ENCODE assay signal across 8 cellular contexts in the genomic region with DNA sequence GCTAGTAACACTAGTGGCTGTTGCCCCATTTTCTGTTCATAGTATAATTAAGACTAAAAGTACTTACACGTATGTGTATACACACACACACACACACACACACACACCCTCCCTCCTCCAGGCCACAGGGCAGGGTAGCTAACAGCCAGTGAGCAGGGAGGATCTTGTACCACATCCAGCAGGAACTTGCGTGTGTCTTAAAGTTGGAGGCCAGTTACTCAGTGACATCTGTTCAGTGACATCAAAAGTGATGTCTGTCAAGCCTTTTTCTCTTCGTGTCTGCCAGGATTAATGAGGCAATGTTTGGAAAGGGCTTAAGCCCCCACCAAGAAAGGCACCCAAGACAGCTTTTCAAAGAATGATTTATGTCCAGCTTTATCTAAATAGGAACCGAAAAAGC.
A peak's percentile ranks its signal among the peaks of the same experiment; 100 is the strongest.
DNase-seq lines count a peak whose midpoint lies in the region; ATAC-seq, FAIRE-seq and TF ChIP-seq lines count a peak whose summit lies in the region.

No MANE protein-coding gene starts in this region.

- no peak overlapping the region for H2BK5ac ChIP-seq in neuronal stem cell (ENCODE audit: low read length)

- no peak overlapping the region for H3K9ac ChIP-seq in neuronal stem cell (ENCODE audit: low read depth, low read length, poor library complexity)

- H2BK120ac ChIP-seq in neuronal stem cell (ENCODE audit: low read depth, low read length), result no peak overlapping the region

- H4K91ac ChIP-seq in neuronal stem cell (ENCODE audit: low read depth, low read length, poor library complexity), result no peak overlapping the region

- H3K4me3 ChIP-seq in prostate gland (no peak overlapping the region), neuronal stem cell (ENCODE audit: low read length in 2 of 2) (no peak overlapping the region)

- H3K4me1 ChIP-seq in prostate gland (replicated peaks) (no peaks in the 10 kb centered on the region), neuronal stem cell (ENCODE audit: control insufficient read depth in 2 of 2, insufficient read depth in 1 of 2, low read depth in 1 of 2, low read length in 2 of 2) (no peaks in the 10 kb centered on the region)

- H2BK12ac ChIP-seq in neuronal stem cell (ENCODE audit: low read length), result no peak overlapping the region

- DNase-seq in EL (peak; percentile 54), NOMO-1 treated with DMSO at 0.1 percent for 48 hours (lab: John Stamatoyannopoulos, UW; ENCODE audit: unreplicated experiment) (peak; percentile 67), fibroblast of peridontal ligament (ENCODE audit: extremely low read depth) (peak; percentile 85), prostate gland (ENCODE audit: low spot score) (peak; percentile 23), DMS114 treated with DMSO at 0.1 percent for 48 hours (lab: John Stamatoyannopoulos, UW; ENCODE audit: unreplicated experiment) (no peak), neuronal stem cell (ENCODE audit: low spot score) (no peak), GM19239 (ENCODE audit: insufficient read length, low spot score) (no peak)

- H3K79me1 ChIP-seq in neuronal stem cell (ENCODE audit: low read depth, low read length), result no peaks in the 10 kb centered on the region

- H3K36me3 ChIP-seq in prostate gland (no peaks in the 10 kb centered on the region), neuronal stem cell (replicated peaks in 1 of 2; ENCODE audit: control insufficient read depth in 2 of 2, insufficient read depth in 2 of 2, low read length in 2 of 2) (no peaks in the 10 kb centered on the region)

- WGBS in prostate gland, result 19% methylated on average over 4 of the region's 4 CpGs
- WGBS in neuronal stem cell (ENCODE audit: extremely low coverage in 2 of 2, insufficient read length in 2 of 2, insufficient replicate concordance in 1 of 2), 2 donors, result no CpG with 5 or more reads among the region's 4 CpGs

- H3K14ac ChIP-seq in neuronal stem cell (ENCODE audit: low read length), result no peak overlapping the region

- H3K23ac ChIP-seq in neuronal stem cell (ENCODE audit: low read depth, low read length, poor library complexity), result no peak overlapping the region

- no peak for TF ChIP-seq POLR2A in prostate gland (IDR thresholded peaks at IDR 0.05)

- TF ChIP-seq CTCF in prostate gland (IDR thresholded peaks at IDR 0.05), result no peak

- H3K18ac ChIP-seq in neuronal stem cell (ENCODE audit: low read length), result no peak overlapping the region

- ATAC-seq in GM21515 (IDR thresholded peaks at IDR 0.05; ENCODE audit: unreplicated experiment), result no peak

- intact Hi-C loops in prostate gland (cut with DNase I), result loop anchor here (2.0 to 5.0 kb wide), 5 partner anchors 93 to 503 kb away; no protein-coding TSS in a partner anchor

- no peak overlapping the region for H2BK15ac ChIP-seq in neuronal stem cell (ENCODE audit: low read length)

- H3K27ac ChIP-seq in prostate gland (peak overlapping the region; percentile 66 to 90), neuronal stem cell (replicated peaks; ENCODE audit: low read length) (no peak overlapping the region)

- H2AK5ac ChIP-seq in neuronal stem cell (ENCODE audit: low read depth, low read length), result no peak overlapping the region

- H3K27me3 ChIP-seq in prostate gland (replicated peaks; ENCODE audit: insufficient read depth), result no peaks in the 10 kb centered on the region
- H3K27me3 ChIP-seq in neuronal stem cell (ENCODE audit: control insufficient read depth in 3 of 3, insufficient read depth in 3 of 3, low read depth in 1 of 3, low read length in 3 of 3), result peaks cover 0 to 40% (median 20%) of the 10 kb centered on the region in 3 experiments

- H3K4ac ChIP-seq in neuronal stem cell (ENCODE audit: low read length), result no peak overlapping the region

- no peak overlapping the region for H2AFZ ChIP-seq in neuronal stem cell (ENCODE audit: low read length)

- H3K9me3 ChIP-seq in prostate gland (no peaks in the 10 kb centered on the region), neuronal stem cell (replicated peaks in 1 of 2; ENCODE audit: control insufficient read depth in 2 of 2, insufficient read depth in 1 of 2, low read depth in 1 of 2, low read length in 2 of 2) (no peaks in the 10 kb centered on the region)

- no peak overlapping the region for H3K4me2 ChIP-seq in neuronal stem cell (ENCODE audit: insufficient read depth, low read length, poor library complexity, severe bottlenecking)

- H4K8ac ChIP-seq in neuronal stem cell (ENCODE audit: low read depth, low read length), result no peak overlapping the region

- FAIRE-seq in GM19239 (lab: Jason Lieb, UNC), result no peak

Comparison
In these comparisons a context has a peak if more than half of its experiments do, and no peak if none do; other contexts are left out.
1. DNase-seq: peak in EL (single experiment), NOMO-1 treated with DMSO at 0.1 percent for 48 hours (single experiment), fibroblast of peridontal ligament (single experiment) and prostate gland (single experiment); none in DMS114 treated with DMSO at 0.1 percent for 48 hours (single experiment), neuronal stem cell (single experiment) and GM19239 (single experiment).